1 cellular context compared by ENCODE assay signal in genomic region chr16:31357324-31358156, GRCh38.
TF ChIP-seq lines count a peak whose summit lies in the region.

No MANE protein-coding gene starts in this region.

TF ChIP-seq in GM12878, 131 proteins besides CTCF, POLR2A, EP300 and RAD21:
- TF ChIP-seq BHLHE40 (IDR thresholded peaks at IDR 0.05; ENCODE audit: borderline replicate concordance in 1 of 2, low read depth in 2 of 2, low read length in 1 of 2): peak; percentile 11 to 51; a peak in 1 of 4 replicates
- TF ChIP-seq IKZF1 (conservative IDR thresholded peaks at IDR 0.05): peak; percentile 44; the same call in 1 of the 2 replicates
- no peak for TF ChIP-seq POLR2AphosphoS5 (IDR thresholded peaks at IDR 0.05; ENCODE audit: low read length)
- TF ChIP-seq PAX8 (IDR thresholded peaks at IDR 0.05): peak; percentile 44; the same call in 1 of the 2 replicates
- TF ChIP-seq IKZF2 (IDR thresholded peaks at IDR 0.05): peak; percentile 19 to 28; a peak in 1 of 4 replicates
- peak; percentile 22; the same call in 1 of the 2 replicates for TF ChIP-seq SMC3 (IDR thresholded peaks at IDR 0.05; ENCODE audit: borderline replicate concordance, low read length)
- no peak for TF ChIP-seq BRCA1 (IDR thresholded peaks at IDR 0.05; ENCODE audit: low read depth, low read length)
- peak; percentile 31; the same call in 1 of the 2 replicates for TF ChIP-seq EED (IDR thresholded peaks at IDR 0.05; ENCODE audit: low read depth)
